In the genomic region with DNA sequence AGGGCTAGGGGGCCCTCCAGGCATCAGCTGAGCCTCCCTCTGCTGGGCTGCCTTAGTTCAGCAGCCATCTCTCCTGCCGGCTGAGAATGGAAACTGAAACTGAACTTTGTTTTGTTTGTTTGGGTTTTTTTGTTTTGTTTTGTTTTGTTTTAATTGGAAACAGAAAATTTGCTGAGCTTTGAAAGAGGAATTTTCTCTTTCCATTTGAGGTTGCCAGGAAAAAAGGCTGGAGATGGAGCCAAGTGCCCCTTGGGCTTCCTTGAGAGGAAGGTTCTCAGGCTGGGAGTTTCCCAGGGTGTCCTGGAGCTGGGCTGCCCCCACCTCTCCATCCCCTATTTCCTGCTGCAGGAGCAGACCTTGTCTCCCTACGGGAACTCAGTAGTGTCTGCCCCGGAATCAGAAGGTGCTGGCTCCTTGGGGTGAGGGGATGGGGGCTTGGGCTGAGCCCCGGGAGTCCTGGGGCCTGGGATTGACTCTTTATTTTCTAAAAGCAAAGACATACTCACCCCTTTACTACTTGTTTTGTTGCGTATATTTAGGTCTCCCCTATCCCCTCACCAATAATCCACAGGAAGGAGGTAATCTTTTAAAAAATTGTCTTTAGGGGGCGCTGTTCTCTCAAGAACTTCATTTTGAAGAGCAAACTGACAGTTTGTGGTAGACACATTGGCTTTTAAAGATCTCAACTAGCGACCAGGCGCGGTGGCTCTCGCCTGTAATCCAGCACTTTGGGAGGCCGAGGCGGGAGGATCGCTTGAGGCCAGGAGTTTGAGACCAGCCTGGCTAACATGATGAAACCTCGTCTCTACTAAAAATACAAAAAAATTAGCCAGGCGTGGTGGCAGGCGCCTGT, we compare ENCODE assay signal across 8 cellular contexts. TPM values are rescaled to one million over a fixed set of nuclear protein-coding genes. Genes with fewer than 3 reads are reported as not detected.
A peak's percentile ranks its signal among the peaks of the same experiment; 100 is the strongest.
DNase-seq lines count a peak whose midpoint lies in the region; ATAC-seq and TF ChIP-seq lines count a peak whose summit lies in the region.

No MANE protein-coding gene starts in this region.

- H3K9me3 Mint-ChIP-seq in effector memory CD8-positive, alpha-beta T cell: no peaks in the 10 kb centered on the region
- H3K9me3 Mint-ChIP-seq in mesothelial cell of epicardium: no peaks in the 10 kb centered on the region

- TF ChIP-seq POLR2A in GM18505 (IDR thresholded peaks at IDR 0.05; ENCODE audit: borderline replicate concordance, extremely low read depth, insufficient read depth, insufficient read length): no peak

- H3K4me3 Mint-ChIP-seq in effector memory CD8-positive, alpha-beta T cell: peak overlapping the region; percentile 87 to 92
- H3K4me3 Mint-ChIP-seq in mesothelial cell of epicardium: no peak overlapping the region

- no peaks in the 10 kb centered on the region for H3K27me3 Mint-ChIP-seq in effector memory CD8-positive, alpha-beta T cell
- peaks cover 12% of the 10 kb centered on the region for H3K27me3 Mint-ChIP-seq in mesothelial cell of epicardium (ENCODE audit: low read depth)

- peaks cover 8 to 12% of the 10 kb centered on the region in 2 donors for H3K4me1 Mint-ChIP-seq in effector memory CD8-positive, alpha-beta T cell (ENCODE audit: low read depth in 2 of 2)
- peaks cover 2% of the 10 kb centered on the region for H3K4me1 Mint-ChIP-seq in mesothelial cell of epicardium

- peaks cover 15% of the 10 kb centered on the region for H3K36me3 Mint-ChIP-seq in effector memory CD8-positive, alpha-beta T cell (ENCODE audit: insufficient read depth)
- H3K36me3 Mint-ChIP-seq in mesothelial cell of epicardium: no peaks in the 10 kb centered on the region

- peak overlapping the region; percentile 98 to 100 for H3K27ac Mint-ChIP-seq in effector memory CD8-positive, alpha-beta T cell
- peak overlapping the region; percentile 72 for H3K27ac Mint-ChIP-seq in mesothelial cell of epicardium

- TF ChIP-seq CTCF in mesothelial cell of epicardium (IDR thresholded peaks at IDR 0.05; ENCODE audit: unreplicated experiment): peak; percentile 63

- DNase-seq in AG08396 (ENCODE audit: low spot score) (peak; percentile 68), NCI-H345 (lab: John Stamatoyannopoulos, UW) (peak; percentile 47), mesothelial cell of epicardium (ENCODE audit: low spot score in 2 of 2, unreplicated experiment in 2 of 2) (peak in 1 of 2 experiments; percentile 37), superior temporal gyrus (ENCODE audit: extremely low spot score) (peak; percentile 80)
- DNase-seq in activated CD4-positive, alpha-beta T cell treated with anti-CD3 and anti-CD28 coated beads, Interleukin-2, amount 50 U/mL, for 48 hours: peak; percentile 33 to 52
- DNase-seq in effector memory CD8-positive, alpha-beta T cell: peak; percentile 58 to 63 (median 58)

- ATAC-seq in GM18505 (IDR thresholded peaks at IDR 0.05; ENCODE audit: unreplicated experiment) (peak; percentile 76), HG02943 (IDR thresholded peaks at IDR 0.05; ENCODE audit: low read depth, unreplicated experiment) (peak; percentile 72)
- ATAC-seq in effector memory CD8-positive, alpha-beta T cell (replicated peaks): peak; percentile 96

RNA-seq across cellular contexts. Expression of gene OASL, which starts 21.3 kb away (rescaled TPM):
- 0.11 TPM in 1 of 3 replicates, not detected in the others for total RNA-seq in mesothelial cell of epicardium

RNA-seq across cellular contexts. Expression of gene C12orf43, which starts 44.1 kb away (rescaled TPM):
- total RNA-seq in mesothelial cell of epicardium: 18.0 to 19.0 TPM (median 18.2 TPM) in 3 replicates
